ENCODE assay signal across 8 cellular contexts in genomic region chr17:39165844-39166349, GRCh38. TPM values are rescaled to one million over a fixed set of nuclear protein-coding genes. Genes with fewer than 3 reads are reported as not detected.
DNase-seq lines count a peak whose midpoint lies in the region; ATAC-seq and TF ChIP-seq lines count a peak whose summit lies in the region.

Gene ARL5C (minus strand): TSS chr17:39166161. CDS start chr17:39165760, 401 bp downstream.

- no peaks in the 10 kb centered on the region for H3K79me2 ChIP-seq in MM.1S (ENCODE audit: low read length)

- no peak within 1 kb of the TSS for H2AK5ac ChIP-seq in neuronal stem cell (ENCODE audit: low read depth, low read length)

- H3K18ac ChIP-seq in neuronal stem cell (ENCODE audit: low read length): peak within 1 kb of the TSS; percentile 99

- no peaks in the 10 kb centered on the region for H3K4me1 ChIP-seq in BE2C
- peaks cover 16% of the 10 kb centered on the region for H3K4me1 ChIP-seq in MM.1S (ENCODE audit: low read length)
- peaks cover 0 to 2% of the 10 kb centered on the region in 2 donors for H3K4me1 ChIP-seq in esophagus (ENCODE audit: control insufficient read depth in 2 of 2, insufficient read depth in 2 of 2, low read length in 1 of 2)
- H3K4me1 ChIP-seq in neuronal stem cell (ENCODE audit: control insufficient read depth in 2 of 2, insufficient read depth in 1 of 2, low read depth in 1 of 2, low read length in 2 of 2): no peaks in the 10 kb centered on the region

- peak within 1 kb of the TSS; percentile 35 for H2BK5ac ChIP-seq in neuronal stem cell (ENCODE audit: low read length)

- peaks cover 13% of the 10 kb centered on the region; the same call in 1 of the 2 replicates for H3F3A ChIP-seq in MM.1S (ENCODE audit: insufficient read depth, low read length)

- no peaks in the 10 kb centered on the region for H3K79me1 ChIP-seq in neuronal stem cell (ENCODE audit: low read depth, low read length)

- H3K4me3 ChIP-seq in BE2C (ENCODE audit: low read depth, low read length) (peak within 1 kb of the TSS; percentile 73), MM.1S (ENCODE audit: low read length) (peak within 1 kb of the TSS; percentile 58), esophagus (ENCODE audit: low read depth in 1 of 2, low read length in 2 of 2) (peak within 1 kb of the TSS; percentile 27 to 37), neuronal stem cell (ENCODE audit: low read length in 2 of 2) (peak within 1 kb of the TSS; percentile 48 to 95)

- H3K27ac ChIP-seq in MM.1S (ENCODE audit: low read length) (no peak within 1 kb of the TSS), esophagus (ENCODE audit: low read depth in 2 of 2, low read length in 1 of 2) (no peak within 1 kb of the TSS), neuronal stem cell (replicated peaks; ENCODE audit: low read length) (no peak within 1 kb of the TSS)

- no peak within 1 kb of the TSS for H3K14ac ChIP-seq in neuronal stem cell (ENCODE audit: low read length)

- no peak within 1 kb of the TSS for H3K4ac ChIP-seq in neuronal stem cell (ENCODE audit: low read length)

- peak within 1 kb of the TSS; percentile 33; the same call in 1 of the 2 replicates for H3K9ac ChIP-seq in MM.1S (ENCODE audit: low read length)
- H3K9ac ChIP-seq in neuronal stem cell (ENCODE audit: low read depth, low read length, poor library complexity): peak within 1 kb of the TSS; percentile 82

- peak within 1 kb of the TSS; percentile 96 for H2AFZ ChIP-seq in MM.1S (ENCODE audit: low read length)
- peak within 1 kb of the TSS; percentile 92 for H2AFZ ChIP-seq in neuronal stem cell (ENCODE audit: low read length)

- 69 to 75% methylated on average over 17 of the region's 17 CpGs for WGBS in esophagus, 2 donors
- no CpG with 5 or more reads among the region's 17 CpGs for WGBS in neuronal stem cell (ENCODE audit: extremely low coverage in 2 of 2, insufficient read length in 2 of 2, insufficient replicate concordance in 1 of 2), 2 donors

- TF ChIP-seq CTCF in BE2C (IDR thresholded peaks at IDR 0.05; ENCODE audit: low read depth, low read length) (no peak), MM.1S (IDR thresholded peaks at IDR 0.05; ENCODE audit: low read length) (no peak)

- no peaks in the 10 kb centered on the region for H3K9me2 ChIP-seq in MM.1S (replicated peaks; ENCODE audit: insufficient read depth, low read length)

- H4K20me1 ChIP-seq in MM.1S (ENCODE audit: insufficient read depth, low read length): no peaks in the 10 kb centered on the region

- peak within 1 kb of the TSS; percentile 20 for H3K23ac ChIP-seq in neuronal stem cell (ENCODE audit: low read depth, low read length, poor library complexity)

- peak within 1 kb of the TSS; percentile 78 for H3K4me2 ChIP-seq in MM.1S (ENCODE audit: low read depth, low read length)
- peak within 1 kb of the TSS; percentile 92 for H3K4me2 ChIP-seq in neuronal stem cell (ENCODE audit: insufficient read depth, low read length, poor library complexity, severe bottlenecking)

- no peaks in the 10 kb centered on the region for H3K36me3 ChIP-seq in BE2C
- H3K36me3 ChIP-seq in MM.1S (replicated peaks; ENCODE audit: insufficient read depth, low read length): no peaks in the 10 kb centered on the region
- H3K36me3 ChIP-seq in esophagus (ENCODE audit: control insufficient read depth in 2 of 2, insufficient read depth in 2 of 2, low read length in 1 of 2): no peaks in the 10 kb centered on the region
- H3K36me3 ChIP-seq in neuronal stem cell (replicated peaks in 1 of 2; ENCODE audit: control insufficient read depth in 2 of 2, insufficient read depth in 2 of 2, low read length in 2 of 2): no peaks in the 10 kb centered on the region

- H2BK120ac ChIP-seq in neuronal stem cell (ENCODE audit: low read depth, low read length): no peak within 1 kb of the TSS

- peak within 1 kb of the TSS; percentile 84 for H4K8ac ChIP-seq in neuronal stem cell (ENCODE audit: low read depth, low read length)

- H4K91ac ChIP-seq in neuronal stem cell (ENCODE audit: low read depth, low read length, poor library complexity): no peak within 1 kb of the TSS

- H2BK15ac ChIP-seq in neuronal stem cell (ENCODE audit: low read length): peak within 1 kb of the TSS; percentile 75

- H3K9me3 ChIP-seq in BE2C: no peaks in the 10 kb centered on the region
- H3K9me3 ChIP-seq in MM.1S (replicated peaks; ENCODE audit: insufficient read depth, low read length): no peaks in the 10 kb centered on the region
- H3K9me3 ChIP-seq in esophagus (ENCODE audit: control insufficient read depth in 2 of 2, insufficient read depth in 1 of 2, low read depth in 1 of 2, low read length in 1 of 2): no peaks in the 10 kb centered on the region
- H3K9me3 ChIP-seq in neuronal stem cell (replicated peaks in 1 of 2; ENCODE audit: control insufficient read depth in 2 of 2, insufficient read depth in 1 of 2, low read depth in 1 of 2, low read length in 2 of 2): peaks cover 0 to 4% of the 10 kb centered on the region in 2 donors

- peak within 1 kb of the TSS; percentile 86 for H2BK12ac ChIP-seq in neuronal stem cell (ENCODE audit: low read length)

- H3K27me3 ChIP-seq in BE2C (no peaks in the 10 kb centered on the region), MM.1S (replicated peaks; ENCODE audit: insufficient read depth, low read length) (no peaks in the 10 kb centered on the region), esophagus (ENCODE audit: control insufficient read depth in 1 of 2, insufficient read depth in 2 of 2, low read length in 2 of 2) (no peaks in the 10 kb centered on the region), neuronal stem cell (ENCODE audit: control insufficient read depth in 3 of 3, insufficient read depth in 3 of 3, low read depth in 1 of 3, low read length in 3 of 3) (peaks cover 6 to 31% (median 28%) of the 10 kb centered on the region in 3 experiments)

- ATAC-seq in GM18519 (IDR thresholded peaks at IDR 0.05; ENCODE audit: low FRiP score, unreplicated experiment) (no peak), HG02885 (IDR thresholded peaks at IDR 0.05; ENCODE audit: poor library complexity, unreplicated experiment) (no peak), GM21381 (IDR thresholded peaks at IDR 0.05; ENCODE audit: unreplicated experiment) (no peak)

- DNase-seq in BE2C (no peak), MM.1S (no peak), neuronal stem cell (ENCODE audit: low spot score) (no peak), GM03348 (ENCODE audit: low spot score) (no peak)

RNA-seq across cellular contexts. Expression of gene ARL5C, which starts in this region (rescaled TPM):
- not detected for polyA plus RNA-seq in BE2C (2012; ENCODE audit: insufficient read depth, insufficient read length, low read depth)
- polyA plus RNA-seq in esophagus: not detected
- polyA plus RNA-seq in neuronal stem cell (2013, experiment 1 of 2): not detected
- polyA plus RNA-seq in neuronal stem cell (2013, experiment 2 of 2): not detected
